Comparison of ENCODE assay signal across 1 cellular context in the genomic region with DNA sequence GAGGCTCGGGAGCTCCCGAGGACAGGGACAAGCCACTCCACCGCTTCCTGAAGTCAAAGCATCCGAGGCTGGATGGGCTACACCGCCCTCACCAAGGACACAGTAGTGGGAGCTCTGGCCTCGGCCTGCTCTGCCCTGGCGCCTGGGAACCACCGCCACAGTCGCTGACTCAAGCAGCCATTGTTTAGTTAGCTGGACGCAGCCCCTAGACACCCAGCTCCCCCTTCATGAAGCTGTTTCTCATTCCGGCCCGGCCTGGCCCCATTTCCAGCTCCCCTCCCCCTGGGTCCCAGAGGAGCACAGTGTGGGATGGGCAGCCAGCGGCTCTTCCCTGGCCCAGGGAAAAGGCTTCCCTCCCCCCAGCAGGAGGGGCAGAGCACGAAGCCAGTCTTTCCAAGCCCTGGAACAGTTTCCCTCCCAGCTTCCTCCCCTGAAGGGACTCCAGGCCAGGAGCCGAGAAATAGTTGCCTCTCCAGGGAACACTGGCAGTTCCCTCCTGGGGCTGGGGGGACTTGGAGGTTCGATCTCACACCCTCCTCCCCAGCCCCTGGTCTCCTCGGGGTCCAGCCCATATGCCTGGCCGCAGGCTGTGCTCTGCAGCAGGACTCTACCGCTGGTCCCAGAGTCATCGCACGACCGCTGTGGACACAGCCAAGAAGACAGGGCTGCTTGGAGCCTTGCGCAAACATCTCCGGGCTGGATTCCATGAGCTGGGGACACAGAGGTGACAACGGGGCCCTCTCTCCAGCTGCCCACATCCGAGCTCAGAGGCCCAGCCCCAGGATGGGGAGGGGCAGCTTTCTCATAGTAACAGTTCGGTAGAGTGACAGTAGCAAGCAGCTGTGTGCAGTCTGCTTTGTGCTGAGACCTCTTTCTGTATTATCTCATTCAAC.
TF ChIP-seq lines count a peak whose summit lies in the region.

No MANE protein-coding gene starts in this region.

TF ChIP-seq in HepG2, 621 proteins besides CTCF, POLR2A, EP300 and RAD21 (continued from another document):
- TF ChIP-seq, protein P1, sequence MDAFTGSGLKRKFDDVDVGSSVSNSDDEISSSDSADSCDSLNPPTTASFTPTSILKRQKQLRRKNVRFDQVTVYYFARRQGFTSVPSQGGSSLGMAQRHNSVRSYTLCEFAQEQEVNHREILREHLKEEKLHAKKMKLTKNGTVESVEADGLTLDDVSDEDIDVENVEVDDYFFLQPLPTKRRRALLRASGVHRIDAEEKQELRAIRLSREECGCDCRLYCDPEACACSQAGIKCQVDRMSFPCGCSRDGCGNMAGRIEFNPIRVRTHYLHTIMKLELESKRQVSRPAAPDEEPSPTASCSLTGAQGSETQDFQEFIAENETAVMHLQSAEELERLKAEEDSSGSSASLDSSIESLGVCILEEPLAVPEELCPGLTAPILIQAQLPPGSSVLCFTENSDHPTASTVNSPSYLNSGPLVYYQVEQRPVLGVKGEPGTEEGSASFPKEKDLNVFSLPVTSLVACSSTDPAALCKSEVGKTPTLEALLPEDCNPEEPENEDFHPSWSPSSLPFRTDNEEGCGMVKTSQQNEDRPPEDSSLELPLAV (CRISPR knock-in tag; conservative IDR thresholded peaks at IDR 0.05; ENCODE audit: low read depth): no peak
- TF ChIP-seq, protein P2, sequence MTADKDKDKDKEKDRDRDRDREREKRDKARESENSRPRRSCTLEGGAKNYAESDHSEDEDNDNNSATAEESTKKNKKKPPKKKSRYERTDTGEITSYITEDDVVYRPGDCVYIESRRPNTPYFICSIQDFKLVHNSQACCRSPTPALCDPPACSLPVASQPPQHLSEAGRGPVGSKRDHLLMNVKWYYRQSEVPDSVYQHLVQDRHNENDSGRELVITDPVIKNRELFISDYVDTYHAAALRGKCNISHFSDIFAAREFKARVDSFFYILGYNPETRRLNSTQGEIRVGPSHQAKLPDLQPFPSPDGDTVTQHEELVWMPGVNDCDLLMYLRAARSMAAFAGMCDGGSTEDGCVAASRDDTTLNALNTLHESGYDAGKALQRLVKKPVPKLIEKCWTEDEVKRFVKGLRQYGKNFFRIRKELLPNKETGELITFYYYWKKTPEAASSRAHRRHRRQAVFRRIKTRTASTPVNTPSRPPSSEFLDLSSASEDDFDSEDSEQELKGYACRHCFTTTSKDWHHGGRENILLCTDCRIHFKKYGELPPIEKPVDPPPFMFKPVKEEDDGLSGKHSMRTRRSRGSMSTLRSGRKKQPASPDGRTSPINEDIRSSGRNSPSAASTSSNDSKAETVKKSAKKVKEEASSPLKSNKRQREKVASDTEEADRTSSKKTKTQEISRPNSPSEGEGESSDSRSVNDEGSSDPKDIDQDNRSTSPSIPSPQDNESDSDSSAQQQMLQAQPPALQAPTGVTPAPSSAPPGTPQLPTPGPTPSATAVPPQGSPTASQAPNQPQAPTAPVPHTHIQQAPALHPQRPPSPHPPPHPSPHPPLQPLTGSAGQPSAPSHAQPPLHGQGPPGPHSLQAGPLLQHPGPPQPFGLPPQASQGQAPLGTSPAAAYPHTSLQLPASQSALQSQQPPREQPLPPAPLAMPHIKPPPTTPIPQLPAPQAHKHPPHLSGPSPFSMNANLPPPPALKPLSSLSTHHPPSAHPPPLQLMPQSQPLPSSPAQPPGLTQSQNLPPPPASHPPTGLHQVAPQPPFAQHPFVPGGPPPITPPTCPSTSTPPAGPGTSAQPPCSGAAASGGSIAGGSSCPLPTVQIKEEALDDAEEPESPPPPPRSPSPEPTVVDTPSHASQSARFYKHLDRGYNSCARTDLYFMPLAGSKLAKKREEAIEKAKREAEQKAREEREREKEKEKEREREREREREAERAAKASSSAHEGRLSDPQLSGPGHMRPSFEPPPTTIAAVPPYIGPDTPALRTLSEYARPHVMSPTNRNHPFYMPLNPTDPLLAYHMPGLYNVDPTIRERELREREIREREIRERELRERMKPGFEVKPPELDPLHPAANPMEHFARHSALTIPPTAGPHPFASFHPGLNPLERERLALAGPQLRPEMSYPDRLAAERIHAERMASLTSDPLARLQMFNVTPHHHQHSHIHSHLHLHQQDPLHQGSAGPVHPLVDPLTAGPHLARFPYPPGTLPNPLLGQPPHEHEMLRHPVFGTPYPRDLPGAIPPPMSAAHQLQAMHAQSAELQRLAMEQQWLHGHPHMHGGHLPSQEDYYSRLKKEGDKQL (CRISPR knock-in tag; IDR thresholded peaks at IDR 0.05; ENCODE audit: low read depth): 0 out of 2 replicates have a peak, but pooled peaks have one; percentile 8
- TF ChIP-seq ZNF703 (CRISPR knock-in tag; IDR thresholded peaks at IDR 0.05; ENCODE audit: borderline replicate concordance) (no peak), RXRB (CRISPR knock-in tag; IDR thresholded peaks at IDR 0.05; ENCODE audit: borderline replicate concordance) (peak; percentile 68), DNMT1 (CRISPR knock-in tag; IDR thresholded peaks at IDR 0.05) (no peak), MAFK (conservative IDR thresholded peaks at IDR 0.05 in 1 of 2, IDR thresholded peaks at IDR 0.05 in 1 of 2; ENCODE audit: low read length in 2 of 2) (no peak), BHLHE40 (IDR thresholded peaks at IDR 0.05; ENCODE audit: low read length) (no peak), SSRP1 (CRISPR knock-in tag; IDR thresholded peaks at IDR 0.05) (no peak), KLF16 (CRISPR knock-in tag; IDR thresholded peaks at IDR 0.05) (peak in 1 of 2 experiments; percentile 64; a peak in 1 of 4 replicates), HOXD1 (CRISPR knock-in tag; IDR thresholded peaks at IDR 0.05) (peak; percentile 51), RBM22 (optimal IDR thresholded peaks at IDR 0.05; ENCODE audit: low read length) (no peak), ZMAT3 (CRISPR knock-in tag; conservative IDR thresholded peaks at IDR 0.05) (peak; percentile 91), ZNF761 (CRISPR knock-in tag; conservative IDR thresholded peaks at IDR 0.05) (peak; percentile 98), HOXA9 (CRISPR knock-in tag; IDR thresholded peaks at IDR 0.05; ENCODE audit: borderline replicate concordance) (no peak), EED (CRISPR knock-in tag; IDR thresholded peaks at IDR 0.05) (no peak), RBAK (CRISPR knock-in tag; IDR thresholded peaks at IDR 0.05) (no peak), ZNF510 (CRISPR knock-in tag; IDR thresholded peaks at IDR 0.05; ENCODE audit: low read depth) (peak; percentile 26; the same call in 1 of the 2 replicates), ZNF12 (CRISPR knock-in tag; IDR thresholded peaks at IDR 0.05) (peak; percentile 47; the same call in 1 of the 2 replicates), ZNF256 (CRISPR knock-in tag; conservative IDR thresholded peaks at IDR 0.05) (no peak), CBX1 (IDR thresholded peaks at IDR 0.05; ENCODE audit: low read depth) (no peak), ZNF543 (CRISPR knock-in tag; IDR thresholded peaks at IDR 0.05) (peak; percentile 75; the same call in 1 of the 2 replicates), ZNF430 (CRISPR knock-in tag; IDR thresholded peaks at IDR 0.05) (0 out of 2 replicates have a peak, but pooled peaks have one; percentile 54), ZNF441 (CRISPR knock-in tag; IDR thresholded peaks at IDR 0.05; ENCODE audit: borderline replicate concordance) (0 out of 2 replicates have a peak, but pooled peaks have one; percentile 32), ZNF546 (CRISPR knock-in tag; conservative IDR thresholded peaks at IDR 0.05) (no peak), FOXK1 (CRISPR knock-in tag; IDR thresholded peaks at IDR 0.05; ENCODE audit: borderline replicate concordance, low read depth) (peak; percentile 77; the same call in 1 of the 2 replicates)
- TF ChIP-seq, protein P3, sequence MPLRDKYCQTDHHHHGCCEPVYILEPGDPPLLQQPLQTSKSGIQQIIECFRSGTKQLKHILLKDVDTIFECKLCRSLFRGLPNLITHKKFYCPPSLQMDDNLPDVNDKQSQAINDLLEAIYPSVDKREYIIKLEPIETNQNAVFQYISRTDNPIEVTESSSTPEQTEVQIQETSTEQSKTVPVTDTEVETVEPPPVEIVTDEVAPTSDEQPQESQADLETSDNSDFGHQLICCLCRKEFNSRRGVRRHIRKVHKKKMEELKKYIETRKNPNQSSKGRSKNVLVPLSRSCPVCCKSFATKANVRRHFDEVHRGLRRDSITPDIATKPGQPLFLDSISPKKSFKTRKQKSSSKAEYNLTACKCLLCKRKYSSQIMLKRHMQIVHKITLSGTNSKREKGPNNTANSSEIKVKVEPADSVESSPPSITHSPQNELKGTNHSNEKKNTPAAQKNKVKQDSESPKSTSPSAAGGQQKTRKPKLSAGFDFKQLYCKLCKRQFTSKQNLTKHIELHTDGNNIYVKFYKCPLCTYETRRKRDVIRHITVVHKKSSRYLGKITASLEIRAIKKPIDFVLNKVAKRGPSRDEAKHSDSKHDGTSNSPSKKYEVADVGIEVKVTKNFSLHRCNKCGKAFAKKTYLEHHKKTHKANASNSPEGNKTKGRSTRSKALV (CRISPR knock-in tag; IDR thresholded peaks at IDR 0.05): peak; percentile 27; the same call in 1 of the 2 replicates
- TF ChIP-seq, protein P4, sequence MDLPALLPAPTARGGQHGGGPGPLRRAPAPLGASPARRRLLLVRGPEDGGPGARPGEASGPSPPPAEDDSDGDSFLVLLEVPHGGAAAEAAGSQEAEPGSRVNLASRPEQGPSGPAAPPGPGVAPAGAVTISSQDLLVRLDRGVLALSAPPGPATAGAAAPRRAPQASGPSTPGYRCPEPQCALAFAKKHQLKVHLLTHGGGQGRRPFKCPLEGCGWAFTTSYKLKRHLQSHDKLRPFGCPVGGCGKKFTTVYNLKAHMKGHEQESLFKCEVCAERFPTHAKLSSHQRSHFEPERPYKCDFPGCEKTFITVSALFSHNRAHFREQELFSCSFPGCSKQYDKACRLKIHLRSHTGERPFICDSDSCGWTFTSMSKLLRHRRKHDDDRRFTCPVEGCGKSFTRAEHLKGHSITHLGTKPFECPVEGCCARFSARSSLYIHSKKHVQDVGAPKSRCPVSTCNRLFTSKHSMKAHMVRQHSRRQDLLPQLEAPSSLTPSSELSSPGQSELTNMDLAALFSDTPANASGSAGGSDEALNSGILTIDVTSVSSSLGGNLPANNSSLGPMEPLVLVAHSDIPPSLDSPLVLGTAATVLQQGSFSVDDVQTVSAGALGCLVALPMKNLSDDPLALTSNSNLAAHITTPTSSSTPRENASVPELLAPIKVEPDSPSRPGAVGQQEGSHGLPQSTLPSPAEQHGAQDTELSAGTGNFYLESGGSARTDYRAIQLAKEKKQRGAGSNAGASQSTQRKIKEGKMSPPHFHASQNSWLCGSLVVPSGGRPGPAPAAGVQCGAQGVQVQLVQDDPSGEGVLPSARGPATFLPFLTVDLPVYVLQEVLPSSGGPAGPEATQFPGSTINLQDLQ (CRISPR knock-in tag; IDR thresholded peaks at IDR 0.05): 0 out of 2 replicates have a peak, but pooled peaks have one; percentile 46
- TF ChIP-seq, protein P5, sequence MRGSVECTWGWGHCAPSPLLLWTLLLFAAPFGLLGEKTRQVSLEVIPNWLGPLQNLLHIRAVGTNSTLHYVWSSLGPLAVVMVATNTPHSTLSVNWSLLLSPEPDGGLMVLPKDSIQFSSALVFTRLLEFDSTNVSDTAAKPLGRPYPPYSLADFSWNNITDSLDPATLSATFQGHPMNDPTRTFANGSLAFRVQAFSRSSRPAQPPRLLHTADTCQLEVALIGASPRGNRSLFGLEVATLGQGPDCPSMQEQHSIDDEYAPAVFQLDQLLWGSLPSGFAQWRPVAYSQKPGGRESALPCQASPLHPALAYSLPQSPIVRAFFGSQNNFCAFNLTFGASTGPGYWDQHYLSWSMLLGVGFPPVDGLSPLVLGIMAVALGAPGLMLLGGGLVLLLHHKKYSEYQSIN (CRISPR knock-in tag; IDR thresholded peaks at IDR 0.05; ENCODE audit: borderline replicate concordance): no peak
- TF ChIP-seq, protein P6, sequence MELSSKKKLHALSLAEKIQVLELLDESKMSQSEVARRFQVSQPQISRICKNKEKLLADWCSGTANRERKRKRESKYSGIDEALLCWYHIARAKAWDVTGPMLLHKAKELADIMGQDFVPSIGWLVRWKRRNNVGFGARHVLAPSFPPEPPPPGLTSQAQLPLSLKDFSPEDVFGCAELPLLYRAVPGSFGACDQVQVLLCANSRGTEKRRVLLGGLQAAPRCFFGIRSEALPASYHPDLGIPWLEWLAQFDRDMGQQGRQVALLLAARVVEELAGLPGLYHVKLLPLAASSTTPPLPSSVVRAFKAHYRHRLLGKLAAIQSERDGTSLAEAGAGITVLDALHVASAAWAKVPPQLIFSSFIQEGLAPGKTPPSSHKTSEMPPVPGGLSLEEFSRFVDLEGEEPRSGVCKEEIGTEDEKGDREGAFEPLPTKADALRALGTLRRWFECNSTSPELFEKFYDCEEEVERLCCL (CRISPR knock-in tag; IDR thresholded peaks at IDR 0.05; ENCODE audit: borderline replicate concordance): no peak
- TF ChIP-seq, protein P7, sequence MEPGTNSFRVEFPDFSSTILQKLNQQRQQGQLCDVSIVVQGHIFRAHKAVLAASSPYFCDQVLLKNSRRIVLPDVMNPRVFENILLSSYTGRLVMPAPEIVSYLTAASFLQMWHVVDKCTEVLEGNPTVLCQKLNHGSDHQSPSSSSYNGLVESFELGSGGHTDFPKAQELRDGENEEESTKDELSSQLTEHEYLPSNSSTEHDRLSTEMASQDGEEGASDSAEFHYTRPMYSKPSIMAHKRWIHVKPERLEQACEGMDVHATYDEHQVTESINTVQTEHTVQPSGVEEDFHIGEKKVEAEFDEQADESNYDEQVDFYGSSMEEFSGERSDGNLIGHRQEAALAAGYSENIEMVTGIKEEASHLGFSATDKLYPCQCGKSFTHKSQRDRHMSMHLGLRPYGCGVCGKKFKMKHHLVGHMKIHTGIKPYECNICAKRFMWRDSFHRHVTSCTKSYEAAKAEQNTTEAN (CRISPR knock-in tag; conservative IDR thresholded peaks at IDR 0.05): no peak
- TF ChIP-seq, protein P8, sequence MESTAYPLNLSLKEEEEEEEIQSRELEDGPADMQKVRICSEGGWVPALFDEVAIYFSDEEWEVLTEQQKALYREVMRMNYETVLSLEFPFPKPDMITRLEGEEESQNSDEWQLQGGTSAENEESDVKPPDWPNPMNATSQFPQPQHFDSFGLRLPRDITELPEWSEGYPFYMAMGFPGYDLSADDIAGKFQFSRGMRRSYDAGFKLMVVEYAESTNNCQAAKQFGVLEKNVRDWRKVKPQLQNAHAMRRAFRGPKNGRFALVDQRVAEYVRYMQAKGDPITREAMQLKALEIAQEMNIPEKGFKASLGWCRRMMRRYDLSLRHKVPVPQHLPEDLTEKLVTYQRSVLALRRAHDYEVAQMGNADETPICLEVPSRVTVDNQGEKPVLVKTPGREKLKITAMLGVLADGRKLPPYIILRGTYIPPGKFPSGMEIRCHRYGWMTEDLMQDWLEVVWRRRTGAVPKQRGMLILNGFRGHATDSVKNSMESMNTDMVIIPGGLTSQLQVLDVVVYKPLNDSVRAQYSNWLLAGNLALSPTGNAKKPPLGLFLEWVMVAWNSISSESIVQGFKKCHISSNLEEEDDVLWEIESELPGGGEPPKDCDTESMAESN (CRISPR knock-in tag; conservative IDR thresholded peaks at IDR 0.05): no peak
